19 cellular contexts compared by ENCODE assay signal in genomic region chr1:66685670-66686069, GRCh38.
DNase-seq lines count a peak whose midpoint lies in the region; ATAC-seq, FAIRE-seq and TF ChIP-seq lines count a peak whose summit lies in the region.
"Had no signal": no experiment of that assay in that cellular context is flagged by ENCODE, and none has a peak within 500 bp of the region (broad histone marks: within the 10 kb centered on the region; RNA-seq: fewer than 3 reads in every experiment).

No MANE protein-coding gene starts in this region.

- intact Hi-C loops in ascending aorta (cut with DNase I) (no loop called here), vagina (cut with DNase I) (no loop called here)

- H3K9me3 ChIP-seq in ascending aorta (no peaks in the 10 kb centered on the region), thoracic aorta (no peaks in the 10 kb centered on the region), vagina (no peaks in the 10 kb centered on the region)
- H3K9me3 ChIP-seq: SJSA1 had no signal

- DNase-seq in HCEC 1CT (peak; percentile 35), ascending aorta (ENCODE audit: low spot score in 2 of 2) (no peak), fibroblast of the aortic adventitia (ENCODE audit: low read depth) (peak; percentile 9), thoracic aorta (ENCODE audit: low spot score) (no peak), DMS 273 (lab: John Stamatoyannopoulos, UW; ENCODE audit: unreplicated experiment) (no peak), frontal cortex (ENCODE audit: low spot score in 2 of 2) (no peak), vagina (ENCODE audit: extremely low spot score in 2 of 2) (no peak), GM10248 (ENCODE audit: extremely low spot score) (no peak)
- DNase-seq: CD4-positive, alpha-beta memory T cell; DND-41; NCI-H1417; NCI-H2029; NCI-H2171 treated with DMSO at 0.1 percent for 48 hours; NCI-H446 treated with DMSO at 0.1 percent for 48 hours; NCI-H748 treated with DMSO at 0.1 percent for 48 hours had no signal

- peak overlapping the region; percentile 55 to 69 for H3K27ac ChIP-seq in ascending aorta
- peak overlapping the region; percentile 49 to 65 for H3K27ac ChIP-seq in thoracic aorta
- H3K27ac ChIP-seq in vagina, result no peak overlapping the region
- H3K27ac ChIP-seq: RWPE1, SJSA1 had no signal

- no peak for TF ChIP-seq POLR2A in vagina (IDR thresholded peaks at IDR 0.05)

- TF ChIP-seq CTCF in ascending aorta (IDR thresholded peaks at IDR 0.05), result no peak
- TF ChIP-seq CTCF in fibroblast of the aortic adventitia (IDR thresholded peaks at IDR 0.05; ENCODE audit: insufficient read depth, low read length), result no peak
- no peak for TF ChIP-seq CTCF in thoracic aorta (IDR thresholded peaks at IDR 0.05)
- no peak for TF ChIP-seq CTCF in vagina (IDR thresholded peaks at IDR 0.05)
- TF ChIP-seq CTCF in GM10248 (IDR thresholded peaks at IDR 0.05; ENCODE audit: control extremely low read depth, extremely low read depth, low read depth, missing control alignments), result no peak

- no peak for FAIRE-seq in frontal cortex (lab: Jason Lieb, UNC)
- FAIRE-seq: GM19239, H54 had no signal

- H3K4me3 ChIP-seq in ascending aorta, result no peak overlapping the region
- no peak overlapping the region for H3K4me3 ChIP-seq in fibroblast of the aortic adventitia (ENCODE audit: low read depth, low read length)
- no peak overlapping the region for H3K4me3 ChIP-seq in thoracic aorta
- H3K4me3 ChIP-seq in vagina, result no peak overlapping the region
- H3K4me3 ChIP-seq: SJSA1 had no signal

- no peak for ATAC-seq in thoracic aorta (ENCODE audit: insufficient number of reproducible peaks, low FRiP score, low read depth)

- H3K4me1 ChIP-seq in ascending aorta, result peaks cover 0 to 32% of the 10 kb centered on the region in 2 donors
- H3K4me1 ChIP-seq in thoracic aorta (ENCODE audit: control insufficient read depth in 1 of 2, low read depth in 2 of 2), result peaks cover 21 to 48% of the 10 kb centered on the region in 2 donors
- no peaks in the 10 kb centered on the region for H3K4me1 ChIP-seq in vagina
- H3K4me1 ChIP-seq: SJSA1 had no signal

- CTCF ChIA-PET in GM10248 (lab: Yijun Ruan, JAX), result no interaction called here

- H3K36me3 ChIP-seq in ascending aorta (peaks cover 0 to 7% of the 10 kb centered on the region in 2 donors), thoracic aorta (no peaks in the 10 kb centered on the region), vagina (no peaks in the 10 kb centered on the region)
- H3K36me3 ChIP-seq: SJSA1 had no signal

- POLR2A ChIA-PET in GM10248 (lab: Yijun Ruan, JAX), result no interaction called here

- H3K27me3 ChIP-seq in ascending aorta (no peaks in the 10 kb centered on the region), thoracic aorta (replicated peaks; ENCODE audit: insufficient read depth) (no peaks in the 10 kb centered on the region), vagina (no peaks in the 10 kb centered on the region)
- H3K27me3 ChIP-seq: SJSA1 had no signal

Comparison
In these comparisons a context has a peak if more than half of its experiments do, and no peak if none do; other contexts are left out.
1. DNase-seq: peak in HCEC 1CT (single experiment) and fibroblast of the aortic adventitia (single experiment); none in ascending aorta (0 of 2), thoracic aorta (single experiment), DMS 273 (single experiment), frontal cortex (0 of 2), vagina (0 of 2) and GM10248 (single experiment).